Comparison of ENCODE assay signal across 10 cellular contexts in genomic region chr2:169038338-169038757, GRCh38. TPM values are rescaled to one million over a fixed set of nuclear protein-coding genes. Genes with fewer than 3 reads are reported as not detected.
DNase-seq lines count a peak whose midpoint lies in the region; ATAC-seq and TF ChIP-seq lines count a peak whose summit lies in the region.
"Had no signal": no experiment of that assay in that cellular context is flagged by ENCODE, and none has a peak within 500 bp of the region (broad histone marks: within the 10 kb centered on the region; RNA-seq: fewer than 3 reads in every experiment).

No MANE protein-coding gene starts in this region.

- no peak overlapping the region for H3K4me3 Mint-ChIP-seq in activated T-helper 2 cell treated with anti-CD3 and anti-CD28 coated beads, Interferon-gamma antibody, Interleukin-2, Interleukin-4, amounts not matched to agents 10 μg/mL and 5 μg/mL and 100 μg/mL, durations not matched to agents 14 hours and 24 hours and 36 hours (ENCODE audit: low read depth)

- peaks cover 13% of the 10 kb centered on the region for H3K36me3 Mint-ChIP-seq in activated T-helper 2 cell treated with anti-CD3 and anti-CD28 coated beads, Interferon-gamma antibody, Interleukin-2, Interleukin-4, amounts not matched to agents 10 μg/mL and 5 μg/mL and 100 μg/mL, durations not matched to agents 14 hours and 24 hours and 36 hours (ENCODE audit: low read depth)

- no peak for TF ChIP-seq CTCF in cardiac fibroblast (IDR thresholded peaks at IDR 0.05; ENCODE audit: low read depth, low read length)

- DNase-seq in AG08396 (ENCODE audit: low spot score) (peak; percentile 7), cardiac fibroblast (ENCODE audit: low read depth in 2 of 2) (peak; percentile 58 to 83), NCI-H2196 treated with DMSO at 0.1 percent for 48 hours (lab: John Stamatoyannopoulos, UW; ENCODE audit: unreplicated experiment) (no peak), SHP77 (lab: John Stamatoyannopoulos, UW) (no peak), AG08395 (ENCODE audit: low spot score) (no peak)
- no peak for DNase-seq in activated T-helper 2 cell treated with anti-CD3 and anti-CD28 coated beads, Interferon-gamma antibody, Interleukin-2, Interleukin-4, amounts not matched to agents 10 μg/mL and 5 μg/mL and 100 μg/mL, durations not matched to agents 14 hours and 24 hours and 36 hours (ENCODE audit: low spot score)
- DNase-seq: DND-41, upper lobe of left lung had no signal

- no peaks in the 10 kb centered on the region for H3K27me3 Mint-ChIP-seq in activated T-helper 2 cell treated with anti-CD3 and anti-CD28 coated beads, Interferon-gamma antibody, Interleukin-2, Interleukin-4, amounts not matched to agents 10 μg/mL and 5 μg/mL and 100 μg/mL, durations not matched to agents 14 hours and 24 hours and 36 hours (ENCODE audit: low read depth)

- H3K4me3 ChIP-seq in cardiac fibroblast (replicated peaks in 1 of 2; ENCODE audit: low read depth in 2 of 2, low read length in 2 of 2) = no peak overlapping the region
- H3K4me3 ChIP-seq: upper lobe of left lung had no signal

- no peak overlapping the region for H3K27ac Mint-ChIP-seq in activated T-helper 2 cell treated with anti-CD3 and anti-CD28 coated beads, Interferon-gamma antibody, Interleukin-2, Interleukin-4, amounts not matched to agents 10 μg/mL and 5 μg/mL and 100 μg/mL, durations not matched to agents 14 hours and 24 hours and 36 hours

- intact Hi-C loops in activated T-helper 2 cell treated with anti-CD3 and anti-CD28 coated beads, Interferon-gamma antibody, Interleukin-2, Interleukin-4, amounts not matched to agents 10 μg/mL and 5 μg/mL and 100 μg/mL, durations not matched to agents 14 hours and 24 hours and 36 hours (cut with micrococcal nuclease) = loop anchor here (5.0 kb wide), 1 partner anchor 34 kb away; no protein-coding TSS in a partner anchor

- ATAC-seq in GM19468 (IDR thresholded peaks at IDR 0.05; ENCODE audit: extremely low read depth, unreplicated experiment) = peak; percentile 57
- peak; percentile 60 for ATAC-seq in HG03460 (IDR thresholded peaks at IDR 0.05; ENCODE audit: unreplicated experiment)

- H3K9me3 Mint-ChIP-seq in activated T-helper 2 cell treated with anti-CD3 and anti-CD28 coated beads, Interferon-gamma antibody, Interleukin-2, Interleukin-4, amounts not matched to agents 10 μg/mL and 5 μg/mL and 100 μg/mL, durations not matched to agents 14 hours and 24 hours and 36 hours = peaks cover 19% of the 10 kb centered on the region

- H3K4me1 Mint-ChIP-seq in activated T-helper 2 cell treated with anti-CD3 and anti-CD28 coated beads, Interferon-gamma antibody, Interleukin-2, Interleukin-4, amounts not matched to agents 10 μg/mL and 5 μg/mL and 100 μg/mL, durations not matched to agents 14 hours and 24 hours and 36 hours (ENCODE audit: low read depth) = peaks cover 24% of the 10 kb centered on the region

RNA-seq across cellular contexts. Expression of gene ABCB11, which starts 7.2 kb away (rescaled TPM):
- total RNA-seq in activated T-helper 2 cell treated with anti-CD3 and anti-CD28 coated beads, Interferon-gamma antibody, Interleukin-2, Interleukin-4, amounts not matched to agents 10 μg/mL and 5 μg/mL and 100 μg/mL, durations not matched to agents 14 hours and 24 hours and 36 hours = 0.02 TPM in 1 of 2 replicates, not detected in the other

RNA-seq across cellular contexts. Expression of gene DHRS9, which starts 31.0 kb away (rescaled TPM):
- 3.3 and 3.6 TPM in 2 replicates for total RNA-seq in activated T-helper 2 cell treated with anti-CD3 and anti-CD28 coated beads, Interferon-gamma antibody, Interleukin-2, Interleukin-4, amounts not matched to agents 10 μg/mL and 5 μg/mL and 100 μg/mL, durations not matched to agents 14 hours and 24 hours and 36 hours

Comparison
In these comparisons a context has a peak if more than half of its experiments do, and no peak if none do; other contexts are left out.
1. DNase-seq: peak in AG08396 (single experiment) and cardiac fibroblast (2 of 2); none in NCI-H2196 treated with DMSO at 0.1 percent for 48 hours (single experiment), SHP77 (0 of 2), AG08395 (single experiment) and activated T-helper 2 cell treated with anti-CD3 and anti-CD28 coated beads, Interferon-gamma antibody, Interleukin-2, Interleukin-4, amounts not matched to agents 10 μg/mL and 5 μg/mL and 100 μg/mL, durations not matched to agents 14 hours and 24 hours and 36 hours (single experiment).